ENCODE assay signal across 16 cellular contexts in genomic region chr17:78892520-78892919, GRCh38. TPM values are rescaled to one million over a fixed set of nuclear protein-coding genes. Genes with fewer than 3 reads are reported as not detected.
DNase-seq lines count a peak whose midpoint lies in the region; ATAC-seq and TF ChIP-seq lines count a peak whose summit lies in the region.
"Had no signal": no experiment of that assay in that cellular context is flagged by ENCODE, and none has a peak within 500 bp of the region (broad histone marks: within the 10 kb centered on the region; RNA-seq: fewer than 3 reads in every experiment).

No MANE protein-coding gene starts in this region.

- TF ChIP-seq POLR2A in tibial nerve (IDR thresholded peaks at IDR 0.05), result peak in 1 of 2 donors; percentile 16

- TF ChIP-seq CTCF in activated B cell treated with CpG ODN at 0.5 μM for 24 hours (IDR thresholded peaks at IDR 0.05) (no peak), tibial nerve (IDR thresholded peaks at IDR 0.05) (no peak)

- H3K9me3 Mint-ChIP-seq in activated B cell treated with CpG ODN at 0.5 μM for 24 hours, result no peaks in the 10 kb centered on the region
- H3K9me3 Mint-ChIP-seq: activated CD4-positive, alpha-beta memory T cell treated with anti-CD3 and anti-CD28 coated beads for 36 hours had no signal

- peaks cover 59% of the 10 kb centered on the region for H3K4me1 Mint-ChIP-seq in activated B cell treated with CpG ODN at 0.5 μM for 24 hours

- H3K9me3 ChIP-seq in tibial nerve (no peaks in the 10 kb centered on the region), aorta (ENCODE audit: control insufficient read depth, low read length) (no peaks in the 10 kb centered on the region)

- DNase-seq in NCI-H2107 treated with DMSO at 0.1 percent for 48 hours (lab: John Stamatoyannopoulos, UW; ENCODE audit: unreplicated experiment) (peak; percentile 38), NCI-H2107 (lab: John Stamatoyannopoulos, UW) (no peak), activated B cell treated with CpG ODN at 0.5 μM for 24 hours (no peak), midbrain (lab: John Stamatoyannopoulos, UW) (peak; percentile 69), tibial nerve (ENCODE audit: low spot score in 2 of 2) (no peak), kidney tubule cell (ENCODE audit: low spot score) (no peak), aorta (no peak)
- DNase-seq: activated CD4-positive, alpha-beta memory T cell treated with anti-CD3 and anti-CD28 coated beads for 36 hours; dermis blood vessel endothelial cell; EL; Karpas-422; NCI-H774; stimulated activated CD4-positive, alpha-beta T cell treated with anti-CD3 and anti-CD28 coated beads, Interleukin-12 subunit alpha, Interleukin-12 subunit beta, amount 100 ng/mL, for 4 hours had no signal

- peak in 1 of 2 donors; percentile 51 for TF ChIP-seq EP300 in tibial nerve (IDR thresholded peaks at IDR 0.05)

- CTCF ChIA-PET in activated B cell treated with CpG ODN at 0.5 μM for 24 hours (lab: Charles Lee), result no interaction called here

- H3K27ac ChIP-seq in tibial nerve (peak overlapping the region; percentile 35 to 99 (median 79)), aorta (ENCODE audit: low read depth in 1 of 2, low read length in 2 of 2) (no peak overlapping the region)
- H3K27ac ChIP-seq: 22Rv1, parathyroid adenoma had no signal

- 26 to 32% methylated on average over 5 of the region's 5 CpGs for WGBS in tibial nerve, 2 donors
- 45 to 50% methylated on average over 5 of the region's 5 CpGs for WGBS in aorta, 2 donors

- H3K36me3 ChIP-seq in tibial nerve (no peaks in the 10 kb centered on the region), aorta (ENCODE audit: control insufficient read depth in 1 of 2, insufficient read depth in 2 of 2, low read length in 1 of 2) (peaks cover 0 to 1% of the 10 kb centered on the region in 2 donors)

- no peaks in the 10 kb centered on the region for H3K27me3 Mint-ChIP-seq in activated B cell treated with CpG ODN at 0.5 μM for 24 hours

- H3K4me3 ChIP-seq in tibial nerve, result no peak overlapping the region
- H3K4me3 ChIP-seq in aorta (ENCODE audit: low read length in 2 of 2), result no peak overlapping the region

- H3K4me1 ChIP-seq in tibial nerve, result peaks cover 3 to 100% (median 80%) of the 10 kb centered on the region in 4 donors
- H3K4me1 ChIP-seq in aorta (ENCODE audit: control insufficient read depth in 1 of 2, insufficient read depth in 2 of 2, low read length in 2 of 2), result no peaks in the 10 kb centered on the region
- H3K4me1 ChIP-seq: parathyroid adenoma had no signal

- peaks cover 5% of the 10 kb centered on the region for H3K36me3 Mint-ChIP-seq in activated B cell treated with CpG ODN at 0.5 μM for 24 hours (ENCODE audit: low read depth)
- H3K36me3 Mint-ChIP-seq: activated CD4-positive, alpha-beta memory T cell treated with anti-CD3 and anti-CD28 coated beads for 36 hours had no signal

- POLR2A ChIA-PET in activated B cell treated with CpG ODN at 0.5 μM for 24 hours (lab: Charles Lee), result no interaction called here

- intact Hi-C loops in activated B cell treated with CpG ODN at 0.5 μM for 24 hours (cut with micrococcal nuclease) (loop anchor here (5.0 kb wide), 1 partner anchor 110 kb away; the partner anchor contains the start of gene CYTH1), aorta (cut with DNase I) (no loop called here)

- no peaks in the 10 kb centered on the region for H3K27me3 ChIP-seq in tibial nerve
- H3K27me3 ChIP-seq in aorta (ENCODE audit: control insufficient read depth in 1 of 2, insufficient read depth in 2 of 2, low read length in 1 of 2), result no peaks in the 10 kb centered on the region

- no peak overlapping the region for H3K4me3 Mint-ChIP-seq in activated B cell treated with CpG ODN at 0.5 μM for 24 hours
- H3K4me3 Mint-ChIP-seq: activated CD4-positive, alpha-beta memory T cell treated with anti-CD3 and anti-CD28 coated beads for 36 hours had no signal

- H3K27ac Mint-ChIP-seq in activated B cell treated with CpG ODN at 0.5 μM for 24 hours, result peak overlapping the region; percentile 67
- H3K27ac Mint-ChIP-seq: activated CD4-positive, alpha-beta memory T cell treated with anti-CD3 and anti-CD28 coated beads for 36 hours had no signal

- ATAC-seq in activated B cell treated with CpG ODN at 0.5 μM for 24 hours (ENCODE audit: low read depth) (no peak), HG02588 (IDR thresholded peaks at IDR 0.05; ENCODE audit: unreplicated experiment) (no peak), aorta (ENCODE audit: low FRiP score) (no peak)

RNA-seq across cellular contexts. Expression of gene CEP295NL, which starts 10.5 kb away (rescaled TPM):
- 0.46 and 0.55 TPM in 2 replicates for total RNA-seq in activated B cell treated with CpG ODN at 0.5 μM for 24 hours
- 10 to 100 TPM in 2 of 4 donors, 1 to 10 TPM in 2; 6.5 to 35.1 (median 9.9) TPM for total RNA-seq in tibial nerve
- 10 to 100 TPM; 10.1 to 13.9 TPM for total RNA-seq in aorta
- under 1 TPM; 0.25 to 0.82 TPM for polyA plus RNA-seq in aorta
- total RNA-seq: activated CD4-positive, alpha-beta memory T cell treated with anti-CD3 and anti-CD28 coated beads for 36 hours had no signal

RNA-seq across cellular contexts. Expression of gene TIMP2, which starts 32.7 kb away (rescaled TPM):
- total RNA-seq in activated B cell treated with CpG ODN at 0.5 μM for 24 hours, result 3.5 and 4.2 TPM in 2 replicates
- 100 to 1,000 TPM; 187 to 456 (median 339) TPM for total RNA-seq in tibial nerve
- 100 to 1,000 TPM; 657 to 732 TPM for total RNA-seq in aorta
- 100 to 1,000 TPM; 203 to 497 TPM for polyA plus RNA-seq in aorta

RNA-seq across cellular contexts. Expression of gene USP36, which starts 51.9 kb away (rescaled TPM):
- total RNA-seq in activated B cell treated with CpG ODN at 0.5 μM for 24 hours, result 93.8 and 107 TPM in 2 replicates
- total RNA-seq in tibial nerve, result 10 to 100 TPM; 50.9 to 64.9 (median 59.9) TPM
- total RNA-seq in aorta, result 10 to 100 TPM; 64.6 to 68.1 TPM
- polyA plus RNA-seq in aorta, result 10 to 100 TPM in 1 of 2 donors, 1 to 10 TPM in 1; 5.9 to 33.4 TPM

Comparison
In these comparisons a context has a peak if more than half of its experiments do, and no peak if none do; other contexts are left out.
1. DNase-seq: peak in NCI-H2107 treated with DMSO at 0.1 percent for 48 hours (single experiment) and midbrain (single experiment); none in NCI-H2107 (single experiment), activated B cell treated with CpG ODN at 0.5 μM for 24 hours (single experiment), tibial nerve (0 of 2), kidney tubule cell (single experiment) and aorta (0 of 2).
2. H3K27ac ChIP-seq: peak in tibial nerve (4 of 4); none in aorta (0 of 2).
3. RNA of gene TIMP2, which starts 32.7 kb away (total RNA-seq): 657 to 732 TPM in aorta and 187 to 456 TPM in tibial nerve; 3.5 to 4.2 TPM in activated B cell treated with CpG ODN at 0.5 μM for 24 hours; every median in the first group is over 10 times any median in the second.